Comparison of ENCODE assay signal across 13 cellular contexts in genomic region chr6:41426888-41427641, GRCh38.
DNase-seq lines count a peak whose midpoint lies in the region; ATAC-seq, FAIRE-seq and TF ChIP-seq lines count a peak whose summit lies in the region.
"Had no signal": no experiment of that assay in that cellular context is flagged by ENCODE, and none has a peak within 500 bp of the region (broad histone marks: within the 10 kb centered on the region; RNA-seq: fewer than 3 reads in every experiment).

No MANE protein-coding gene starts in this region.

- CTCF ChIA-PET in GM12878 (lab: Yijun Ruan, JAX): interaction anchor here (1.1 to 5.8 kb wide), 12 partner anchors 9 to 165 kb away, joined by 3 to 90 read pairs (median 4); no protein-coding TSS in a partner anchor
- CTCF ChIA-PET in activated CD4-positive, alpha-beta memory T cell treated with anti-CD3 and anti-CD28 coated beads, Interleukin-2, amount 10 ng/mL, durations not matched to agents 7 days and 5 days (lab: Charles Lee): interaction anchor here (2.6 kb wide), 1 partner anchor 175 kb away, joined by 6 read pairs; no protein-coding TSS in a partner anchor

- H2AFZ ChIP-seq in H9 (ENCODE audit: low read length) (no peak overlapping the region), GM12878 (ENCODE audit: control insufficient read depth, low read depth, low read length) (no peak overlapping the region)

- H3K79me2 ChIP-seq in H9 (ENCODE audit: insufficient read depth, low read length) (no peaks in the 10 kb centered on the region), GM12878 (ENCODE audit: control insufficient read depth, insufficient read depth, low read length) (no peaks in the 10 kb centered on the region)

- no peaks in the 10 kb centered on the region for H3K36me3 Mint-ChIP-seq in H9 (ENCODE audit: insufficient read depth in 1 of 3, low read depth in 3 of 3)
- no peaks in the 10 kb centered on the region for H3K36me3 Mint-ChIP-seq in activated CD4-positive, alpha-beta memory T cell treated with anti-CD3 and anti-CD28 coated beads, Interleukin-2, amount 10 ng/mL, durations not matched to agents 7 days and 5 days (ENCODE audit: low read depth)
- H3K36me3 Mint-ChIP-seq: activated naive CD8-positive, alpha-beta T cell treated with anti-CD3 and anti-CD28 coated beads for 36 hours had no signal

- H3K9ac ChIP-seq in H9 (ENCODE audit: extremely low read depth, insufficient read length, low read length) (no peak overlapping the region), GM12878 (ENCODE audit: control insufficient read depth, insufficient read depth, low read length) (no peak overlapping the region)

- H3K4me1 ChIP-seq in H9 (ENCODE audit: insufficient read depth, low read length) (peaks cover 4% of the 10 kb centered on the region; the same call in 1 of the 2 replicates), GM12878 (ENCODE audit: control insufficient read depth, insufficient read depth, low read length) (peaks cover 10% of the 10 kb centered on the region), stomach (peaks cover 36 to 66% (median 54%) of the 10 kb centered on the region in 4 donors)

- peaks cover 22 to 32% of the 10 kb centered on the region in 2 experiments for H3K4me1 Mint-ChIP-seq in H9
- peaks cover 6% of the 10 kb centered on the region for H3K4me1 Mint-ChIP-seq in activated CD4-positive, alpha-beta memory T cell treated with anti-CD3 and anti-CD28 coated beads, Interleukin-2, amount 10 ng/mL, durations not matched to agents 7 days and 5 days

- H3K23me2 ChIP-seq in H9 (ENCODE audit: insufficient read length, low read depth, low read length, poor library complexity, severe bottlenecking): peaks cover 11% of the 10 kb centered on the region

- peak overlapping the region; percentile 47; the same call in 1 of the 2 replicates for H3K4me3 ChIP-seq in GM12878
- H3K4me3 ChIP-seq in stomach: peak overlapping the region; percentile 45 to 63 (median 52)
- H3K4me3 ChIP-seq: K562 had no signal

- H4K20me1 ChIP-seq in H9 (ENCODE audit: control insufficient read depth, insufficient read depth, insufficient read length) (no peaks in the 10 kb centered on the region), GM12878 (ENCODE audit: control insufficient read depth, insufficient read depth) (no peaks in the 10 kb centered on the region)

- DNase-seq in H9 (no peak), GM12878 (ENCODE audit: low read depth, low spot score) (no peak), stomach (no peak), medulla oblongata (ENCODE audit: extremely low spot score) (no peak), NCI-H2227 treated with DMSO at 0.1 percent for 48 hours (lab: John Stamatoyannopoulos, UW) (no peak)
- DNase-seq in activated CD4-positive, alpha-beta memory T cell treated with anti-CD3 and anti-CD28 coated beads, Interleukin-2, amount 10 ng/mL, durations not matched to agents 7 days and 5 days: no peak
- DNase-seq: SIG-M5 had no signal

- H3K4me3 Mint-ChIP-seq in H9: no peak overlapping the region; a peak in 1 of 5 replicates
- no peak overlapping the region for H3K4me3 Mint-ChIP-seq in activated CD4-positive, alpha-beta memory T cell treated with anti-CD3 and anti-CD28 coated beads, Interleukin-2, amount 10 ng/mL, durations not matched to agents 7 days and 5 days
- H3K4me3 Mint-ChIP-seq: activated CD4-positive, alpha-beta T cell treated with anti-CD3 and anti-CD28 coated beads, Interleukin-2, amount 10 ng/mL, durations not matched to agents 24 days and 14 days had no signal

- TF ChIP-seq EP300 in GM12878 (IDR thresholded peaks at IDR 0.05; ENCODE audit: borderline replicate concordance in 1 of 2, control insufficient read depth in 1 of 2, low read depth in 2 of 2, low read length in 2 of 2) (no peak), stomach (IDR thresholded peaks at IDR 0.05) (no peak)

- RAD21 ChIA-PET in GM12878 (lab: Charles Lee; ENCODE audit: unreplicated experiment): interaction anchor here (0.7 to 3.5 kb wide), 7 partner anchors 24 to 120 kb away, joined by 3 to 38 read pairs (median 4); no protein-coding TSS in a partner anchor

- H2BK120ac ChIP-seq in H9 (ENCODE audit: low read depth, low read length, poor library complexity, severe bottlenecking): no peak overlapping the region

- no peak overlapping the region for H4K5ac ChIP-seq in H9 (ENCODE audit: insufficient read length, low read depth, low read length)

- no peaks in the 10 kb centered on the region for H3K79me1 ChIP-seq in H9 (ENCODE audit: insufficient read depth, low read depth, low read length, poor library complexity, severe bottlenecking)

- H2BK20ac ChIP-seq in H9 (ENCODE audit: low read depth, low read length, poor library complexity, severe bottlenecking): no peak overlapping the region

- no peak for FAIRE-seq in GM12878 (lab: Jason Lieb, UNC)
- FAIRE-seq: endometrium, K562 had no signal

- in situ Hi-C loops in GM12878 (cut with MboI): no loop called here

- H3K18ac ChIP-seq in H9 (ENCODE audit: insufficient read length, low read depth, low read length): no peak overlapping the region

- H3K14ac ChIP-seq in H9 (ENCODE audit: insufficient read depth, low read length): no peak overlapping the region

- H4K91ac ChIP-seq in H9 (ENCODE audit: insufficient read length, low read depth, low read length): no peak overlapping the region

- no peak overlapping the region for H3K27ac Mint-ChIP-seq in H9
- H3K27ac Mint-ChIP-seq in activated CD4-positive, alpha-beta memory T cell treated with anti-CD3 and anti-CD28 coated beads, Interleukin-2, amount 10 ng/mL, durations not matched to agents 7 days and 5 days: no peak overlapping the region
- H3K27ac Mint-ChIP-seq: activated CD4-positive, alpha-beta T cell treated with anti-CD3 and anti-CD28 coated beads, Interleukin-2, amount 10 ng/mL, durations not matched to agents 24 days and 14 days; activated naive CD8-positive, alpha-beta T cell treated with anti-CD3 and anti-CD28 coated beads for 36 hours had no signal

- TF ChIP-seq RAD21 in GM12878 (IDR thresholded peaks at IDR 0.05; ENCODE audit: insufficient read depth, low read depth, low read length): no peak

- no peak overlapping the region for H3K56ac ChIP-seq in H9 (ENCODE audit: insufficient read length, low read depth, low read length)

- peaks cover 36% of the 10 kb centered on the region; the same call in 1 of the 2 replicates for H3K27me3 ChIP-seq in H9 (ENCODE audit: insufficient read depth, low read length)
- H3K27me3 ChIP-seq in GM12878 (replicated peaks in 1 of 2; ENCODE audit: control insufficient read depth in 2 of 2, insufficient read depth in 2 of 2, low read length in 1 of 2): peaks cover 12 to 18% of the 10 kb centered on the region in 2 experiments
- no peaks in the 10 kb centered on the region for H3K27me3 ChIP-seq in layer of hippocampus (ENCODE audit: control insufficient read depth, insufficient read depth, low read length)
- peaks cover 0 to 32% (median 14%) of the 10 kb centered on the region in 3 donors for H3K27me3 ChIP-seq in stomach

- no peak overlapping the region for H3K4ac ChIP-seq in H9 (ENCODE audit: low read depth, low read length)

- no peak overlapping the region for H4K8ac ChIP-seq in H9 (replicated peaks; ENCODE audit: insufficient read length, low read depth, low read length)

- no peak for TF ChIP-seq POLR2A in GM12878 (IDR thresholded peaks at IDR 0.05; ENCODE audit: low read depth, low read length)
- no peak for TF ChIP-seq POLR2A in stomach (IDR thresholded peaks at IDR 0.05)

- H3K36me3 ChIP-seq in GM12878 (ENCODE audit: control insufficient read depth in 2 of 2, insufficient read depth in 2 of 2, low read length in 1 of 2): no peaks in the 10 kb centered on the region
- no peaks in the 10 kb centered on the region for H3K36me3 ChIP-seq in stomach

- ATAC-seq in GM12878: no peak
- no peak for ATAC-seq in GM21423 (IDR thresholded peaks at IDR 0.05; ENCODE audit: unreplicated experiment)

- H2AK5ac ChIP-seq in H9 (ENCODE audit: insufficient read length, low read length): no peak overlapping the region

- no peak overlapping the region for H2BK5ac ChIP-seq in H9 (ENCODE audit: insufficient read length, low read length)

- no peaks in the 10 kb centered on the region; a peak in 1 of 5 replicates for H3K9me3 Mint-ChIP-seq in H9
- no peaks in the 10 kb centered on the region for H3K9me3 Mint-ChIP-seq in activated CD4-positive, alpha-beta memory T cell treated with anti-CD3 and anti-CD28 coated beads, Interleukin-2, amount 10 ng/mL, durations not matched to agents 7 days and 5 days
- H3K9me3 Mint-ChIP-seq: activated CD4-positive, alpha-beta T cell treated with anti-CD3 and anti-CD28 coated beads, Interleukin-2, amount 10 ng/mL, durations not matched to agents 24 days and 14 days; activated naive CD8-positive, alpha-beta T cell treated with anti-CD3 and anti-CD28 coated beads for 36 hours had no signal

- H2BK15ac ChIP-seq in H9 (ENCODE audit: low read depth, low read length): no peak overlapping the region

- BruUV-seq in GM12878 (replicated peaks; lab: Mats Ljungman, UMichigan): no TSS peak

- WGBS in H9 (ENCODE audit: extremely low coverage, insufficient read length, low lambda C conversion rate): no CpG with 5 or more reads among the region's 30 CpGs
- WGBS in GM12878 (ENCODE audit: insufficient coverage, insufficient replicate concordance, low lambda C conversion rate, missing lambda C conversion rate): 3% methylated on average over 23 of the region's 30 CpGs
- WGBS in stomach, 5 donors: 5 to 23% (median 19%) methylated on average over 29 to 30 of the region's 30 CpGs

- SMC1A ChIA-PET in GM12878 (lab: Charles Lee; ENCODE audit: uncharacterized antibody, unreplicated experiment): interaction anchor here (0.8 to 3.1 kb wide), 10 partner anchors 13 to 139 kb away, joined by 3 to 27 read pairs (median 4); no protein-coding TSS in a partner anchor

- H3K4me2 ChIP-seq in H9 (ENCODE audit: insufficient read depth, insufficient read length, low read length) (peak overlapping the region; percentile 83), GM12878 (ENCODE audit: control insufficient read depth, insufficient read depth) (peak overlapping the region; percentile 52)

- H3K9me3 ChIP-seq in H9 (ENCODE audit: control insufficient read depth, low read depth, low read length) (no peaks in the 10 kb centered on the region), GM12878 (replicated peaks; ENCODE audit: control insufficient read depth, insufficient read depth, low read length) (no peaks in the 10 kb centered on the region), stomach (no peaks in the 10 kb centered on the region)

- no peak overlapping the region for H3T11ph ChIP-seq in H9 (ENCODE audit: low read length)

- POLR2A ChIA-PET in GM12878 (lab: Charles Lee): interaction anchor here (1.3 kb wide), 2 partner anchors 20 to 30 kb away, joined by 3 to 5 read pairs; no protein-coding TSS in a partner anchor
- POLR2A ChIA-PET in activated CD4-positive, alpha-beta memory T cell treated with anti-CD3 and anti-CD28 coated beads, Interleukin-2, amount 10 ng/mL, durations not matched to agents 7 days and 5 days (lab: Charles Lee): no interaction called here

- no peak overlapping the region for H3K23ac ChIP-seq in H9 (ENCODE audit: insufficient read length, low read depth, low read length)

- intact Hi-C loops in GM12878 (cut with micrococcal nuclease; ENCODE audit: unreplicated experiment): loop anchor here (2.0 kb wide), 1 partner anchor 120 kb away; the partner anchor contains the start of gene FOXP4
- intact Hi-C loops in stomach (cut with DNase I; ENCODE audit: low total_unique reads): no loop called here

- peaks cover 38% of the 10 kb centered on the region for H3K27me3 Mint-ChIP-seq in H9 (ENCODE audit: low read depth)
- H3K27me3 Mint-ChIP-seq in activated CD4-positive, alpha-beta memory T cell treated with anti-CD3 and anti-CD28 coated beads, Interleukin-2, amount 10 ng/mL, durations not matched to agents 7 days and 5 days: peaks cover 36% of the 10 kb centered on the region

- no peak overlapping the region for H3K27ac ChIP-seq in H9 (ENCODE audit: insufficient read length, low read depth, low read length)
- H3K27ac ChIP-seq in GM12878 (ENCODE audit: control insufficient read depth, insufficient read depth): no peak overlapping the region
- peak overlapping the region; percentile 82 for H3K27ac ChIP-seq in layer of hippocampus (ENCODE audit: low read depth, low read length)
- peak overlapping the region; percentile 87 to 95 (median 93) for H3K27ac ChIP-seq in stomach

- no peak overlapping the region for H2BK12ac ChIP-seq in H9 (ENCODE audit: insufficient read length, low read depth, low read length)

- TF ChIP-seq CTCF in H9 (conservative IDR thresholded peaks at IDR 0.05) (no peak), GM12878 (IDR thresholded peaks at IDR 0.05 in 2 of 3, conservative IDR thresholded peaks at IDR 0.05 in 1 of 3; ENCODE audit: control insufficient read depth in 2 of 3, extremely low read depth in 1 of 3, insufficient read depth in 1 of 3, low read depth in 3 of 3, low read length in 3 of 3) (no peak), stomach (IDR thresholded peaks at IDR 0.05) (no peak)

Comparison
In these comparisons a context has a peak if more than half of its experiments do, and no peak if none do; other contexts are left out.
1. H3K27ac ChIP-seq: peak in layer of hippocampus (single experiment) and stomach (5 of 5); none in H9 (single experiment) and GM12878 (single experiment).